ENCODE assay signal across 1 cellular context in genomic region chr15:40949756-40950207, GRCh38.
TF ChIP-seq lines count a peak whose summit lies in the region.

No MANE protein-coding gene starts in this region.

TF ChIP-seq in K562, 482 proteins besides CTCF, POLR2A, EP300 and RAD21 (continued from another document and continues in another):
- TF ChIP-seq FOSL1 (tag; conservative IDR thresholded peaks at IDR 0.05) (no peak), ZNF75A (CRISPR knock-in tag; IDR thresholded peaks at IDR 0.05) (no peak), ZNF785 (CRISPR knock-in tag; IDR thresholded peaks at IDR 0.05) (no peak), MGA (IDR thresholded peaks at IDR 0.05) (no peak), PHTF2 (CRISPR knock-in tag; IDR thresholded peaks at IDR 0.05) (no peak), CXXC5 (CRISPR knock-in tag; IDR thresholded peaks at IDR 0.05) (no peak), ZNF280A (IDR thresholded peaks at IDR 0.05; ENCODE audit: low read depth, partially characterized antibody) (no peak), ZNF174 (CRISPR knock-in tag; IDR thresholded peaks at IDR 0.05) (no peak), RBFOX2 (IDR thresholded peaks at IDR 0.05; ENCODE audit: low read depth, low read length) (no peak), FOXA1 (IDR thresholded peaks at IDR 0.05; ENCODE audit: borderline replicate concordance) (no peak), NFE2L1 (tag; IDR thresholded peaks at IDR 0.05; ENCODE audit: borderline replicate concordance, low read depth) (no peak), C11orf30 (IDR thresholded peaks at IDR 0.05; ENCODE audit: low read depth) (no peak), ZNF12 (CRISPR knock-in tag; IDR thresholded peaks at IDR 0.05) (no peak), SREBF2 (CRISPR knock-in tag; IDR thresholded peaks at IDR 0.05) (no peak), TRIM24 (IDR thresholded peaks at IDR 0.05) (peak in 1 of 2 experiments; percentile 15; a peak in 1 of 4 replicates), KHSRP (IDR thresholded peaks at IDR 0.05) (no peak), BACH1 (tag; IDR thresholded peaks at IDR 0.05) (no peak), HNRNPK (IDR thresholded peaks at IDR 0.05; ENCODE audit: low read depth, low read length, poor library complexity, severe bottlenecking) (no peak), CEBPG (CRISPR knock-in tag; IDR thresholded peaks at IDR 0.05) (no peak), CEBPG (tag; conservative IDR thresholded peaks at IDR 0.05 in 1 of 2, IDR thresholded peaks at IDR 0.05 in 1 of 2) (0 out of 4 replicates have a peak, but pooled peaks of 1 of the 2 experiments have one; percentile 42), SIN3A (IDR thresholded peaks at IDR 0.05; ENCODE audit: borderline replicate concordance in 2 of 2, control insufficient read depth in 1 of 2, low read depth in 2 of 2, low read length in 2 of 2) (no peak), ARID3A (IDR thresholded peaks at IDR 0.05; ENCODE audit: borderline replicate concordance, low read depth, low read length) (no peak), SP2 (IDR thresholded peaks at IDR 0.05; ENCODE audit: extremely low read depth, low read depth, low read length, poor library complexity, severe bottlenecking) (no peak), ZNF253 (CRISPR knock-in tag; conservative IDR thresholded peaks at IDR 0.05) (no peak), PBX2 (CRISPR knock-in tag; IDR thresholded peaks at IDR 0.05; ENCODE audit: low read depth) (no peak), PBX2 (tag; conservative IDR thresholded peaks at IDR 0.05; ENCODE audit: low read depth) (peak; percentile 9; the same call in 1 of the 2 replicates), ELK3 (CRISPR knock-in tag; IDR thresholded peaks at IDR 0.05) (no peak), RCOR1 (IDR thresholded peaks at IDR 0.05; ENCODE audit: borderline replicate concordance in 1 of 2, low read depth in 2 of 2, low read length in 2 of 2) (no peak), ZNF384 (IDR thresholded peaks at IDR 0.05; ENCODE audit: low read depth, low read length) (no peak), NCOA6 (IDR thresholded peaks at IDR 0.05) (no peak), ZNF609 (CRISPR knock-in tag; IDR thresholded peaks at IDR 0.05; ENCODE audit: borderline replicate concordance) (no peak), BRCA1 (IDR thresholded peaks at IDR 0.05) (no peak), BRCA1 (CRISPR knock-in tag; IDR thresholded peaks at IDR 0.05) (no peak), CBX1 (IDR thresholded peaks at IDR 0.05; ENCODE audit: low read depth) (no peak), TOE1 (IDR thresholded peaks at IDR 0.05; ENCODE audit: borderline replicate concordance) (0 out of 2 replicates have a peak, but pooled peaks have one; percentile 18), TOE1 (CRISPR knock-in tag; IDR thresholded peaks at IDR 0.05; ENCODE audit: borderline replicate concordance, low read depth) (no peak)
